Comparison of ENCODE assay signal across 3 cellular contexts in genomic region chr2:204585930-204586329, GRCh38.
TF ChIP-seq lines count a peak whose summit lies in the region.

No MANE protein-coding gene starts in this region.

TF ChIP-seq in HepG2, 621 proteins besides CTCF, POLR2A, EP300 and RAD21:
- TF ChIP-seq CREB3 (CRISPR knock-in tag; IDR thresholded peaks at IDR 0.05), result no peak
- peak; percentile 87; the same call in 1 of the 2 replicates for TF ChIP-seq GZF1 (CRISPR knock-in tag; IDR thresholded peaks at IDR 0.05)
TF ChIP-seq in HepG2: peak in this region for 1.

TF ChIP-seq in H1, 55 proteins besides CTCF, POLR2A, EP300 and RAD21:
- TF ChIP-seq BACH1 (IDR thresholded peaks at IDR 0.05; ENCODE audit: low read length) (no peak), CHD7 (IDR thresholded peaks at IDR 0.05; ENCODE audit: insufficient replicate concordance, low read length) (peak; percentile 94), TAF7 (optimal IDR thresholded peaks at IDR 0.05; ENCODE audit: borderline replicate concordance, low read depth, low read length) (no peak)

TF ChIP-seq in GM12891, 5 proteins besides CTCF, POLR2A, EP300 and RAD21:
- TF ChIP-seq TAF1 (IDR thresholded peaks at IDR 0.05; ENCODE audit: low read depth, low read length), result no peak
- no peak for TF ChIP-seq POU2F2 (IDR thresholded peaks at IDR 0.05; ENCODE audit: low read depth, low read length)
- no peak for TF ChIP-seq PAX5 (IDR thresholded peaks at IDR 0.05; ENCODE audit: insufficient read depth, low read length, severe bottlenecking)
- no peak for TF ChIP-seq POLR2AphosphoS5 (IDR thresholded peaks at IDR 0.05; ENCODE audit: low read depth, low read length)
- no peak for TF ChIP-seq SPI1 (IDR thresholded peaks at IDR 0.05; ENCODE audit: low read depth, low read length)
